In genomic region chr2:19845323-19845920, GRCh38 we compare ENCODE assay signal across 16 cellular contexts. TPM values are rescaled to one million over a fixed set of nuclear protein-coding genes. Genes with fewer than 3 reads are reported as not detected.
A peak's percentile ranks its signal among the peaks of the same experiment; 100 is the strongest.
DNase-seq lines count a peak whose midpoint lies in the region; ATAC-seq, FAIRE-seq and TF ChIP-seq lines count a peak whose summit lies in the region.
"Had no signal": no experiment of that assay in that cellular context is flagged by ENCODE, and none has a peak within 500 bp of the region (broad histone marks: within the 10 kb centered on the region; RNA-seq: fewer than 3 reads in every experiment).

No MANE protein-coding gene starts in this region.

- POLR2A ChIA-PET in K562 (lab: Yijun Ruan, JAX), result no interaction called here

- H3K4me1 ChIP-seq in K562 (replicated peaks in 1 of 2; ENCODE audit: control insufficient read depth in 2 of 2, insufficient read depth in 2 of 2, low read length in 2 of 2), result no peaks in the 10 kb centered on the region
- no peaks in the 10 kb centered on the region for H3K4me1 ChIP-seq in right lobe of liver
- H3K4me1 ChIP-seq: A549, BE2C had no signal

- H3K36me3 ChIP-seq in K562 (ENCODE audit: control insufficient read depth, insufficient read depth, low read length) (no peaks in the 10 kb centered on the region), right lobe of liver (no peaks in the 10 kb centered on the region)
- H3K36me3 ChIP-seq: BE2C had no signal

- TF ChIP-seq RAD21 in K562 (CRISPR knock-in tag; conservative IDR thresholded peaks at IDR 0.05 in 1 of 2, IDR thresholded peaks at IDR 0.05 in 1 of 2), result no peak

- FAIRE-seq in K562 (lab: Jason Lieb, UNC), result no peak
- FAIRE-seq: A549 had no signal

- peaks cover 0 to 50% of the 10 kb centered on the region in 2 experiments; a peak in 2 of 5 replicates for H3K27me3 ChIP-seq in K562 (ENCODE audit: control insufficient read depth in 2 of 2, insufficient read depth in 2 of 2, low read length in 2 of 2)
- no peaks in the 10 kb centered on the region for H3K27me3 ChIP-seq in right lobe of liver

- TF ChIP-seq POLR2A in K562 (conservative IDR thresholded peaks at IDR 0.05) (no peak), right lobe of liver (IDR thresholded peaks at IDR 0.05) (no peak)

- in situ Hi-C loops in K562 (cut with MboI), result no loop called here

- no peak overlapping the region for H3K27ac Mint-ChIP-seq in progenitor cell of endocrine pancreas
- H3K27ac Mint-ChIP-seq: CD4-positive, alpha-beta memory T cell had no signal

- no peak for ATAC-seq in K562
- ATAC-seq in right lobe of liver, result peak in 3 of 4 donors; percentile 29 to 45 (median 38)
- peak; percentile 15 for ATAC-seq in sciatic nerve

- H3K36me3 Mint-ChIP-seq in progenitor cell of endocrine pancreas (ENCODE audit: insufficient read depth), result no peaks in the 10 kb centered on the region
- H3K36me3 Mint-ChIP-seq: CD4-positive, alpha-beta memory T cell had no signal

- no peak overlapping the region for H3K4me3 Mint-ChIP-seq in progenitor cell of endocrine pancreas (ENCODE audit: low read depth)
- H3K4me3 Mint-ChIP-seq: CD4-positive, alpha-beta memory T cell had no signal

- no TSS peak for BruUV-seq in K562 (replicated peaks; lab: Mats Ljungman, UMichigan)

- H3K4me3 ChIP-seq in K562 (no peak overlapping the region), right lobe of liver (no peak overlapping the region)
- H3K4me3 ChIP-seq: A549 had no signal

- TF ChIP-seq CTCF in K562 (IDR thresholded peaks at IDR 0.05 in 2 of 3, conservative IDR thresholded peaks at IDR 0.05 in 1 of 3; ENCODE audit: insufficient read depth in 2 of 3, low read depth in 1 of 3, low read length in 3 of 3) (no peak), right lobe of liver (IDR thresholded peaks at IDR 0.05) (no peak), progenitor cell of endocrine pancreas (IDR thresholded peaks at IDR 0.05; ENCODE audit: unreplicated experiment) (no peak)

- TF ChIP-seq EP300 in K562 (IDR thresholded peaks at IDR 0.05; ENCODE audit: low read length), result no peak

- H3K27ac ChIP-seq in K562 (ENCODE audit: extremely low read depth, low read depth, low read length) (no peak overlapping the region), right lobe of liver (no peak overlapping the region)
- H3K27ac ChIP-seq: A549, C4-2B, HL-60 had no signal

- H3K79me2 ChIP-seq in K562 (ENCODE audit: control insufficient read depth, insufficient read depth, low read length), result no peaks in the 10 kb centered on the region

- H3K9ac ChIP-seq in K562 (ENCODE audit: insufficient read depth in 1 of 2, low read depth in 2 of 2, low read length in 2 of 2), result no peak overlapping the region

- H3K4me2 ChIP-seq in K562 (ENCODE audit: insufficient read depth, low read length), result no peak overlapping the region
- H3K4me2 ChIP-seq: A549 had no signal

- CTCF ChIA-PET in K562 (lab: Yijun Ruan, JAX; ENCODE audit: low intra/inter-chr PET ratio), result no interaction called here

- H3K9me3 ChIP-seq in K562 (replicated peaks; ENCODE audit: control insufficient read depth, insufficient read depth, low read depth, low read length) (no peaks in the 10 kb centered on the region), right lobe of liver (no peaks in the 10 kb centered on the region)
- H3K9me3 ChIP-seq: A549, BE2C had no signal

- H3K9me3 Mint-ChIP-seq in progenitor cell of endocrine pancreas (ENCODE audit: low read depth), result no peaks in the 10 kb centered on the region

- no peak overlapping the region for H2AFZ ChIP-seq in K562 (ENCODE audit: low read depth, low read length)

- no peaks in the 10 kb centered on the region; the same call in 1 of the 2 replicates for H4K20me1 ChIP-seq in K562 (replicated peaks; ENCODE audit: control insufficient read depth, insufficient read depth, low read length)

- no peaks in the 10 kb centered on the region for H3K9me1 ChIP-seq in K562 (ENCODE audit: control insufficient read depth, insufficient read depth, low read length)

- WGBS in K562 (ENCODE audit: insufficient coverage, low coverage, missing lambda C conversion rate), result 0% methylated on average over 5 of the region's 5 CpGs
- WGBS in right lobe of liver (ENCODE audit: insufficient coverage, low coverage, low lambda C conversion rate, missing lambda C conversion rate), result 40% methylated on average over 1 of the region's 5 CpGs

- intact Hi-C loops in K562 (cut with micrococcal nuclease), result no loop called here
- intact Hi-C loops in right lobe of liver (cut with DNase I), result no loop called here
- intact Hi-C loops in sciatic nerve (cut with DNase I), result no loop called here

- H3K27me3 Mint-ChIP-seq in progenitor cell of endocrine pancreas, result peaks cover 9% of the 10 kb centered on the region

- no peaks in the 10 kb centered on the region for H3K4me1 Mint-ChIP-seq in progenitor cell of endocrine pancreas (ENCODE audit: low read depth)
- H3K4me1 Mint-ChIP-seq: CD4-positive, alpha-beta memory T cell had no signal

- DNase-seq in K562 (ENCODE audit: extremely low read depth in 1 of 4, low spot score in 3 of 4) (no peak), ecto neural progenitor cell (ENCODE audit: low spot score) (peak; percentile 34), right lobe of liver (no peak), sciatic nerve (ENCODE audit: low spot score) (no peak), progenitor cell of endocrine pancreas (ENCODE audit: low spot score, unreplicated experiment) (no peak), NCI-H82 (lab: John Stamatoyannopoulos, UW) (no peak), DMS 273 treated with DMSO at 0.1 percent for 48 hours (lab: John Stamatoyannopoulos, UW) (no peak)
- no peak for DNase-seq in activated CD4-positive, CD25-positive, alpha-beta regulatory T cell treated with anti-CD3 and anti-CD28 coated beads, Interleukin-2, amount 50 U/mL, for 72 hours
- DNase-seq: BE2C; CD4-positive, alpha-beta memory T cell; DND-41; GF-D8; HCEC 1CT had no signal

TF ChIP-seq in K562, 482 proteins besides CTCF, POLR2A, EP300 and RAD21:
- TF ChIP-seq NFIC (IDR thresholded peaks at IDR 0.05) (0 out of 2 replicates have a peak, but pooled peaks have one; percentile 6), RFX5 (IDR thresholded peaks at IDR 0.05; ENCODE audit: low read depth, low read length) (no peak)
TF ChIP-seq in K562: peak in this region for 1.

RNA-seq across cellular contexts. Expression of gene TTC32, which starts 56.4 kb away (rescaled TPM):
- 43.8 and 77.6 TPM in 2 replicates for total RNA-seq in K562 (2011; cell fraction: chromatin; rRNA removed; ENCODE audit: low replicate concordance)
- 47.5 and 49.7 TPM in 2 replicates for total RNA-seq in K562 (2011; cell fraction: nucleolus; rRNA removed)
- total RNA-seq in K562 (2011; cell fraction: nucleoplasm; rRNA removed), result 59.5 and 69.1 TPM in 2 replicates
- total RNA-seq in K562 (2014; rRNA removed) (23.7 and 27.6 TPM in 2 replicates), K562 (2014; rRNA removed; fragmentation: Illumina TruSeq; extraction: Trizol) (52.6 and 59.0 TPM in 2 replicates), K562 (2015; rRNA removed; fragmentation: Illumina TruSeq; extraction: Trizol) (38.2 and 42.3 TPM in 2 replicates), K562 (2021) (36.5 and 40.8 TPM in 2 replicates), right lobe of liver (1 to 10 TPM; 2.4 to 5.5 (median 3.8) TPM), sciatic nerve (18.8 TPM), progenitor cell of endocrine pancreas (13.2 and 15.6 TPM in 2 replicates)
- polyA plus RNA-seq in K562 (2011; rRNA removed) (64.3 and 69.3 TPM in 2 replicates), K562 (2014; fragmentation: Illumina TruSeq; extraction: Trizol) (39.6 and 40.5 TPM in 2 replicates), K562 (2014; fragmentation: Nextera tagmentation; extraction: Ambion mirVana) (10 to 100 TPM; 55.0 to 66.5 TPM), K562 (2014; rRNA removed) (55.0 and 71.4 TPM in 2 replicates)
- polyA plus RNA-seq in K562 (2011; cell fraction: cytosol; rRNA removed), result 32.1 and 37.1 TPM in 2 replicates
- 90.6 and 119 TPM in 2 replicates for polyA plus RNA-seq in K562 (2011; cell fraction: nucleus; rRNA removed)
- 38.8 and 49.6 TPM in 2 replicates for polyA plus RNA-seq in K562 (2012)
- 26.9 and 30.0 TPM in 2 replicates for polyA minus RNA-seq in K562 (2011; rRNA and poly(A)+ RNA removed)
- polyA minus RNA-seq in K562 (2011; cell fraction: cytosol; rRNA and poly(A)+ RNA removed), result 13.1 and 15.0 TPM in 2 replicates
- polyA minus RNA-seq in K562 (2011; cell fraction: nucleus; rRNA and poly(A)+ RNA removed), result 90.5 and 115 TPM in 2 replicates
